In the genomic region with DNA sequence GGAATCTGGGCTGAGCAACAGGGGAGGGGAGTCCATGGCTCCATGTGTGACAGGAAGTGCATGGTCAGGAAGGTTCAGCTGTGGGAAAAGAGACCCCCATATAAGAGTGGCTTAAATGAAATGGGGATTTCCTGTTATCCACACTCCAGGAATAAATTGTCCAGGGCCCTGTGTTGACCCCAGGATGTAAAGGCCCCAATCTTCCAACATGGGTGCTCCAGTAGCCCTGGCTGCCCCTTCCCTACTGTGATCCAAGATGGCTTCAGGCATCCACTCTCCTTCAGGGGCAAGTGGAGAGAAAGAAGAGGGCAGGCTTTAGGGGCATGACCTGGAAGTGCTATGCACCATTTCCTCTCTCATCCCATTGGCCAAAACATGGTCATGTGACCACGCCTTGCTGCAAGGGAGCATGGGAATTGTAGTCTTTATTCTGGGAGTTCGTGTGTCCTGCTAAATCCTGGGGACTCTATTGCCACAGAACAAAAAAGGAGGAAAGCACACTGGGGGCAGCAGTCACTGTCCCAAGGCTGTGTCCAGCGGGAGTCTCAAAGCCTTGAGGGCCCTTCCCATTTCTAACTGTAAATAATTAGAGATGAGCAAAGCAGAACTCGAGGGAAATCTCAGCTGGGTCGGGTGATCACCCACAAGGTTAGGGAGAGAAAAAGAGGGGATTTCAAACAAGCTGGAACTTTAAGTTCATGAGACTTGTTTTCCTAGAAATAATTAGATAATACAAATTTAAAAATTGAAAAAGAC, we compare ENCODE assay signal across 1 cellular context.
TF ChIP-seq lines count a peak whose summit lies in the region.

No MANE protein-coding gene starts in this region.

TF ChIP-seq in WTC11, 78 proteins besides CTCF, POLR2A, EP300 and RAD21 (continued from another document):
- TF ChIP-seq, protein P1, sequence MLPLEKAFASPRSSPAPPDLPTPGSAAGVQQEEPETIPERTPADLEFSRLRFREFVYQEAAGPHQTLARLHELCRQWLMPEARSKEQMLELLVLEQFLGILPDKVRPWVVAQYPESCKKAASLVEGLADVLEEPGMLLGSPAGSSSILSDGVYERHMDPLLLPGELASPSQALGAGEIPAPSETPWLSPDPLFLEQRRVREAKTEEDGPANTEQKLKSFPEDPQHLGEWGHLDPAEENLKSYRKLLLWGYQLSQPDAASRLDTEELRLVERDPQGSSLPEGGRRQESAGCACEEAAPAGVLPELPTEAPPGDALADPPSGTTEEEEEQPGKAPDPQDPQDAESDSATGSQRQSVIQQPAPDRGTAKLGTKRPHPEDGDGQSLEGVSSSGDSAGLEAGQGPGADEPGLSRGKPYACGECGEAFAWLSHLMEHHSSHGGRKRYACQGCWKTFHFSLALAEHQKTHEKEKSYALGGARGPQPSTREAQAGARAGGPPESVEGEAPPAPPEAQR (CRISPR knock-in tag; IDR thresholded peaks at IDR 0.05): 0 out of 2 replicates have a peak, but pooled peaks have one; percentile 23
- TF ChIP-seq, protein P2, sequence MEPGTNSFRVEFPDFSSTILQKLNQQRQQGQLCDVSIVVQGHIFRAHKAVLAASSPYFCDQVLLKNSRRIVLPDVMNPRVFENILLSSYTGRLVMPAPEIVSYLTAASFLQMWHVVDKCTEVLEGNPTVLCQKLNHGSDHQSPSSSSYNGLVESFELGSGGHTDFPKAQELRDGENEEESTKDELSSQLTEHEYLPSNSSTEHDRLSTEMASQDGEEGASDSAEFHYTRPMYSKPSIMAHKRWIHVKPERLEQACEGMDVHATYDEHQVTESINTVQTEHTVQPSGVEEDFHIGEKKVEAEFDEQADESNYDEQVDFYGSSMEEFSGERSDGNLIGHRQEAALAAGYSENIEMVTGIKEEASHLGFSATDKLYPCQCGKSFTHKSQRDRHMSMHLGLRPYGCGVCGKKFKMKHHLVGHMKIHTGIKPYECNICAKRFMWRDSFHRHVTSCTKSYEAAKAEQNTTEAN (CRISPR knock-in tag; IDR thresholded peaks at IDR 0.05): no peak
- peak; percentile 93 for TF ChIP-seq NR2C2 (CRISPR knock-in tag; IDR thresholded peaks at IDR 0.05)
